17 cellular contexts compared by ENCODE assay signal in genomic region chr16:58614860-58615259, GRCh38. TPM values are rescaled to one million over a fixed set of nuclear protein-coding genes. Genes with fewer than 3 reads are reported as not detected.
A peak's percentile ranks its signal among the peaks of the same experiment; 100 is the strongest.
DNase-seq lines count a peak whose midpoint lies in the region; ATAC-seq and TF ChIP-seq lines count a peak whose summit lies in the region.
"Had no signal": no experiment of that assay in that cellular context is flagged by ENCODE, and none has a peak within 500 bp of the region (broad histone marks: within the 10 kb centered on the region; RNA-seq: fewer than 3 reads in every experiment).

No MANE protein-coding gene starts in this region.

- H3K4me1 ChIP-seq in HCT116 (ENCODE audit: control insufficient read depth in 1 of 2, insufficient read depth in 2 of 2, low read length in 2 of 2) = peaks cover 3 to 10% of the 10 kb centered on the region in 2 experiments; a peak in 2 of 4 replicates
- H3K4me1 ChIP-seq in osteoblast (ENCODE audit: insufficient read depth, low read length) = peaks cover 24% of the 10 kb centered on the region
- H3K4me1 ChIP-seq: BLaER1 treated with 17β-estradiol and CSF1 and Interleukin-3, amounts not matched to agents 10 nM and 100 nM; SJCRH30 had no signal

- H3K36me3 ChIP-seq in HCT116 (ENCODE audit: control insufficient read depth in 1 of 2, insufficient read depth in 2 of 2, low read length in 2 of 2) = peaks cover 11 to 22% of the 10 kb centered on the region in 2 experiments; a peak in 3 of 4 replicates
- H3K36me3 ChIP-seq in osteoblast (ENCODE audit: insufficient read depth, low read length) = peaks cover 16% of the 10 kb centered on the region

- H3K36me3 Mint-ChIP-seq in chondrocyte (ENCODE audit: low read depth) = peaks cover 2% of the 10 kb centered on the region

- CTCF ChIA-PET in HCT116 (lab: Charles Lee) = interaction anchor here (1.5 kb wide), 1 partner anchor 46 kb away, joined by 3 read pairs; no protein-coding TSS in a partner anchor

- no peak overlapping the region for H3K4me3 Mint-ChIP-seq in chondrocyte (ENCODE audit: unreplicated experiment)
- no peak overlapping the region for H3K4me3 Mint-ChIP-seq in stimulated activated naive CD8-positive, alpha-beta T cell treated with anti-CD3 and anti-CD28 coated beads, Interleukin-15, amount 100 ng/mL, for 72 hours
- H3K4me3 Mint-ChIP-seq: HFFc6 had no signal

- H3K9me3 Mint-ChIP-seq in chondrocyte (ENCODE audit: low read depth) = no peaks in the 10 kb centered on the region
- H3K9me3 Mint-ChIP-seq in stimulated activated naive CD8-positive, alpha-beta T cell treated with anti-CD3 and anti-CD28 coated beads, Interleukin-15, amount 100 ng/mL, for 72 hours = no peaks in the 10 kb centered on the region
- H3K9me3 Mint-ChIP-seq: HFFc6 had no signal

- peaks cover 19% of the 10 kb centered on the region for H4K20me1 ChIP-seq in HCT116 (ENCODE audit: insufficient read depth)
- H4K20me1 ChIP-seq in osteoblast (ENCODE audit: insufficient read depth, low read length) = peaks cover 47% of the 10 kb centered on the region

- RAD21 ChIA-PET in HCT116 (lab: Charles Lee; ENCODE audit: low non-redundant PET in 1 of 2, low total read pairs in 2 of 2, uncharacterized antibody in 2 of 2, unreplicated experiment in 2 of 2) = no interaction called here

- TF ChIP-seq POLR2A in HCT116 (IDR thresholded peaks at IDR 0.05; ENCODE audit: borderline replicate concordance, extremely low read depth, insufficient read depth, insufficient read length) = no peak

- H3K27me3 Mint-ChIP-seq in chondrocyte (ENCODE audit: low read depth) = no peaks in the 10 kb centered on the region
- H3K27me3 Mint-ChIP-seq in stimulated activated naive CD8-positive, alpha-beta T cell treated with anti-CD3 and anti-CD28 coated beads, Interleukin-15, amount 100 ng/mL, for 72 hours = no peaks in the 10 kb centered on the region

- H3K27ac Mint-ChIP-seq in chondrocyte (ENCODE audit: unreplicated experiment) = peak overlapping the region; percentile 27
- peak overlapping the region in 1 of 2 donors; percentile 12 for H3K27ac Mint-ChIP-seq in stimulated activated naive CD8-positive, alpha-beta T cell treated with anti-CD3 and anti-CD28 coated beads, Interleukin-15, amount 100 ng/mL, for 72 hours
- H3K27ac Mint-ChIP-seq: HFFc6 had no signal

- TF ChIP-seq CTCF in HCT116 (IDR thresholded peaks at IDR 0.05 in 2 of 3, conservative IDR thresholded peaks at IDR 0.05 in 1 of 3; ENCODE audit: borderline replicate concordance in 1 of 3, insufficient read depth in 1 of 3, low read depth in 2 of 3, low read length in 2 of 3) (peak in 2 of 3 experiments; percentile 9 to 11; a peak in 1 of 6 replicates), chondrocyte (IDR thresholded peaks at IDR 0.05) (no peak), osteoblast (IDR thresholded peaks at IDR 0.05; ENCODE audit: extremely low read depth, low read depth, low read length) (no peak)

- ATAC-seq in HCT116 (0 out of 2 replicates have a peak, but pooled peaks have one; percentile 32), HG03439 (IDR thresholded peaks at IDR 0.05; ENCODE audit: unreplicated experiment) (no peak)
- no peak for ATAC-seq in stimulated activated naive CD8-positive, alpha-beta T cell treated with anti-CD3 and anti-CD28 coated beads, Interleukin-15, amount 100 ng/mL, for 72 hours

- H3K27ac ChIP-seq in HCT116 (ENCODE audit: low read depth, low read length) (peak overlapping the region; percentile 15; the same call in 1 of the 2 replicates), osteoblast (ENCODE audit: low read depth, low read length) (peak overlapping the region; percentile 84)
- H3K27ac ChIP-seq: 22Rv1; BLaER1 treated with 17β-estradiol and CSF1 and Interleukin-3, amounts not matched to agents 10 nM and 100 nM; SJCRH30 had no signal

- H3K79me2 ChIP-seq in HCT116 (ENCODE audit: insufficient read depth, low read length) (peaks cover 99% of the 10 kb centered on the region), osteoblast (ENCODE audit: insufficient read depth, low read length) (peaks cover 74% of the 10 kb centered on the region)

- H3K27me3 ChIP-seq in HCT116 (ENCODE audit: insufficient read depth, low read length) = no peaks in the 10 kb centered on the region
- no peaks in the 10 kb centered on the region for H3K27me3 ChIP-seq in osteoblast (ENCODE audit: insufficient read depth, low read length)
- H3K27me3 ChIP-seq: BLaER1 treated with 17β-estradiol and CSF1 and Interleukin-3, amounts not matched to agents 10 nM and 100 nM; SJCRH30 had no signal

- H3K4me3 ChIP-seq in HCT116 (replicated peaks in 1 of 2; ENCODE audit: low read depth in 1 of 2, low read length in 2 of 2) (no peak overlapping the region), osteoblast (ENCODE audit: insufficient read depth, low read length) (no peak overlapping the region)
- H3K4me3 ChIP-seq: BLaER1 treated with 17β-estradiol and CSF1 and Interleukin-3, amounts not matched to agents 10 nM and 100 nM; SJCRH30 had no signal

- H3K9me3 ChIP-seq in HCT116 (ENCODE audit: control insufficient read depth in 1 of 2, insufficient read depth in 1 of 2, low read depth in 1 of 2, low read length in 2 of 2) = no peaks in the 10 kb centered on the region
- no peaks in the 10 kb centered on the region for H3K9me3 ChIP-seq in osteoblast (ENCODE audit: low read depth, low read length)
- H3K9me3 ChIP-seq: SJCRH30 had no signal

- DNase-seq in DMS 273 (lab: John Stamatoyannopoulos, UW; ENCODE audit: unreplicated experiment) (peak; percentile 18), DMS 273 treated with DMSO at 0.1 percent for 48 hours (lab: John Stamatoyannopoulos, UW) (no peak), HCT116 (ENCODE audit: low read depth, low spot score) (no peak), chondrocyte (ENCODE audit: low spot score) (no peak), osteoblast (ENCODE audit: insufficient read length, low spot score, missing footprints) (no peak)
- no peak for DNase-seq in activated effector memory CD4-positive, alpha-beta T cell treated with anti-CD3 and anti-CD28 coated beads, Interleukin-2, amount 50 U/mL, for 16 hours
- no peak for DNase-seq in stimulated activated naive CD8-positive, alpha-beta T cell treated with anti-CD3 and anti-CD28 coated beads, Interleukin-15, amount 100 ng/mL, for 72 hours
- DNase-seq: GOT3, HFFc6, KBM-7, NCI-H1048, NCI-H2227 treated with DMSO at 0.1 percent for 48 hours, NCI-H526, SJCRH30 had no signal

- BruUV-seq in HCT116 (replicated peaks; lab: Mats Ljungman, UMichigan) = no TSS peak

- POLR2A ChIA-PET in HCT116 (lab: Charles Lee) = no interaction called here

- TF ChIP-seq RAD21 in HCT116 (IDR thresholded peaks at IDR 0.05; ENCODE audit: low read depth) = no peak

- no peak overlapping the region for H3K4me2 ChIP-seq in HCT116 (ENCODE audit: low read length)
- H3K4me2 ChIP-seq in osteoblast (ENCODE audit: insufficient read depth, low read length) = peak overlapping the region; percentile 55
- H3K4me2 ChIP-seq: BLaER1 treated with 17β-estradiol and CSF1 and Interleukin-3, amounts not matched to agents 10 nM and 100 nM had no signal

- peaks cover 3% of the 10 kb centered on the region for H3K4me1 Mint-ChIP-seq in chondrocyte (ENCODE audit: low read depth)
- peaks cover 33% of the 10 kb centered on the region for H3K4me1 Mint-ChIP-seq in stimulated activated naive CD8-positive, alpha-beta T cell treated with anti-CD3 and anti-CD28 coated beads, Interleukin-15, amount 100 ng/mL, for 72 hours

- no peaks in the 10 kb centered on the region for H3K9me2 ChIP-seq in HCT116 (ENCODE audit: insufficient read depth)

- H2AFZ ChIP-seq in HCT116 (ENCODE audit: low read depth, low read length, poor library complexity, severe bottlenecking) (no peak overlapping the region), osteoblast (ENCODE audit: low read length) (no peak overlapping the region)

- H3K9ac ChIP-seq in HCT116 (ENCODE audit: low read length) = no peak overlapping the region
- H3K9ac ChIP-seq: BLaER1 treated with 17β-estradiol and CSF1 and Interleukin-3, amounts not matched to agents 10 nM and 100 nM had no signal

- intact Hi-C loops in HCT116 (cut with micrococcal nuclease) = no loop called here

TF ChIP-seq in HCT116, 20 proteins besides CTCF, POLR2A, EP300 and RAD21:
- TF ChIP-seq CEBPB (IDR thresholded peaks at IDR 0.05; ENCODE audit: low read depth) (no peak), JUND (IDR thresholded peaks at IDR 0.05) (no peak), EGR1 (IDR thresholded peaks at IDR 0.05; ENCODE audit: low read depth) (no peak), CBX3 (IDR thresholded peaks at IDR 0.05; ENCODE audit: low read depth) (no peak), FOSL1 (IDR thresholded peaks at IDR 0.05; ENCODE audit: low read depth) (no peak), ZFX (IDR thresholded peaks at IDR 0.05) (no peak), ZBTB33 (IDR thresholded peaks at IDR 0.05; ENCODE audit: extremely low read depth, insufficient replicate concordance, low read length) (no peak), ELF1 (IDR thresholded peaks at IDR 0.05; ENCODE audit: borderline replicate concordance, low read depth) (no peak), TCF7L2 (IDR thresholded peaks at IDR 0.05; ENCODE audit: borderline replicate concordance, extremely low read depth, insufficient read depth, insufficient read length) (no peak), POLR2AphosphoS5 (IDR thresholded peaks at IDR 0.05; ENCODE audit: low read depth, low read length) (no peak), SP1 (IDR thresholded peaks at IDR 0.05; ENCODE audit: low read depth) (no peak)

RNA-seq across cellular contexts. Expression of gene CNOT1, which starts 14.8 kb away (rescaled TPM):
- 230 TPM for total RNA-seq in HCT116 (2021; ENCODE audit: unreplicated experiment)
- polyA plus RNA-seq in HCT116 (2012) = 259 and 294 TPM in 2 replicates
- total RNA-seq in chondrocyte = 89.3 to 104 TPM (median 98.1 TPM) in 3 replicates
- total RNA-seq in osteoblast = 114 and 122 TPM in 2 replicates

Comparison
In these comparisons a context has a peak if more than half of its experiments do, and no peak if none do; other contexts are left out.
1. CTCF ChIP-seq: peak in HCT116 (2 of 3); none in chondrocyte (single experiment) and osteoblast (single experiment).